Comparison of ENCODE assay signal across 9 cellular contexts in genomic region chr3:76044601-76045600, GRCh38.
DNase-seq lines count a peak whose midpoint lies in the region; ATAC-seq and TF ChIP-seq lines count a peak whose summit lies in the region.
"Had no signal": no experiment of that assay in that cellular context is flagged by ENCODE, and none has a peak within 500 bp of the region (broad histone marks: within the 10 kb centered on the region; RNA-seq: fewer than 3 reads in every experiment).

No MANE protein-coding gene starts in this region.

- H3K9me3 ChIP-seq in colonic mucosa (no peaks in the 10 kb centered on the region), osteoblast (ENCODE audit: low read depth, low read length) (no peaks in the 10 kb centered on the region)
- no peaks in the 10 kb centered on the region for H3K9me3 ChIP-seq in effector memory CD4-positive, alpha-beta T cell (ENCODE audit: control insufficient read depth, low read length)

- H3K9me3 Mint-ChIP-seq in activated CD4-positive, alpha-beta memory T cell treated with anti-CD3 and anti-CD28 coated beads for 36 hours = peaks cover 9% of the 10 kb centered on the region
- H3K9me3 Mint-ChIP-seq in activated CD4-positive, alpha-beta memory T cell treated with anti-CD3 and anti-CD28 coated beads, Interleukin-2, amount 10 ng/mL, durations not matched to agents 7 days and 5 days = peaks cover 5% of the 10 kb centered on the region

- H3K4me3 Mint-ChIP-seq in activated CD4-positive, alpha-beta memory T cell treated with anti-CD3 and anti-CD28 coated beads for 36 hours = no peak overlapping the region
- H3K4me3 Mint-ChIP-seq in activated CD4-positive, alpha-beta memory T cell treated with anti-CD3 and anti-CD28 coated beads, Interleukin-2, amount 10 ng/mL, durations not matched to agents 7 days and 5 days = no peak overlapping the region
- H3K4me3 Mint-ChIP-seq: activated naive CD8-positive, alpha-beta T cell had no signal

- TF ChIP-seq CTCF in LNCaP clone FGC (IDR thresholded peaks at IDR 0.05; ENCODE audit: control insufficient read depth, extremely low read depth, insufficient read depth) (peak; percentile 58), colonic mucosa (IDR thresholded peaks at IDR 0.05) (peak; percentile 52), osteoblast (IDR thresholded peaks at IDR 0.05; ENCODE audit: extremely low read depth, low read depth, low read length) (peak; percentile 49)

- ATAC-seq in HG02970 (IDR thresholded peaks at IDR 0.05; ENCODE audit: low FRiP score, unreplicated experiment) (no peak), HG03025 (IDR thresholded peaks at IDR 0.05; ENCODE audit: low FRiP score, unreplicated experiment) (no peak)

- no peak overlapping the region for H3K27ac Mint-ChIP-seq in activated CD4-positive, alpha-beta memory T cell treated with anti-CD3 and anti-CD28 coated beads for 36 hours
- H3K27ac Mint-ChIP-seq in activated CD4-positive, alpha-beta memory T cell treated with anti-CD3 and anti-CD28 coated beads, Interleukin-2, amount 10 ng/mL, durations not matched to agents 7 days and 5 days = no peak overlapping the region
- H3K27ac Mint-ChIP-seq: activated naive CD8-positive, alpha-beta T cell had no signal

- H3K4me2 ChIP-seq in osteoblast (ENCODE audit: insufficient read depth, low read length) = no peak overlapping the region

- no peaks in the 10 kb centered on the region for H4K20me1 ChIP-seq in osteoblast (ENCODE audit: insufficient read depth, low read length)

- H3K27me3 Mint-ChIP-seq in activated CD4-positive, alpha-beta memory T cell treated with anti-CD3 and anti-CD28 coated beads for 36 hours = no peaks in the 10 kb centered on the region
- H3K27me3 Mint-ChIP-seq in activated CD4-positive, alpha-beta memory T cell treated with anti-CD3 and anti-CD28 coated beads, Interleukin-2, amount 10 ng/mL, durations not matched to agents 7 days and 5 days = no peaks in the 10 kb centered on the region
- H3K27me3 Mint-ChIP-seq: activated naive CD8-positive, alpha-beta T cell had no signal

- no peaks in the 10 kb centered on the region for H3K36me3 Mint-ChIP-seq in activated CD4-positive, alpha-beta memory T cell treated with anti-CD3 and anti-CD28 coated beads for 36 hours
- no peaks in the 10 kb centered on the region for H3K36me3 Mint-ChIP-seq in activated CD4-positive, alpha-beta memory T cell treated with anti-CD3 and anti-CD28 coated beads, Interleukin-2, amount 10 ng/mL, durations not matched to agents 7 days and 5 days (ENCODE audit: low read depth)
- H3K36me3 Mint-ChIP-seq: activated naive CD8-positive, alpha-beta T cell had no signal

- H3K79me2 ChIP-seq in osteoblast (ENCODE audit: insufficient read depth, low read length) = no peaks in the 10 kb centered on the region

- no peak overlapping the region for H3K4me3 ChIP-seq in LNCaP clone FGC (ENCODE audit: low read depth, low read length)
- H3K4me3 ChIP-seq in colonic mucosa = no peak overlapping the region
- no peak overlapping the region for H3K4me3 ChIP-seq in osteoblast (ENCODE audit: insufficient read depth, low read length)
- H3K4me3 ChIP-seq in effector memory CD4-positive, alpha-beta T cell (ENCODE audit: insufficient read depth, low read depth, low read length, poor library complexity, severe bottlenecking) = no peak overlapping the region

- H3K9ac ChIP-seq in colonic mucosa (ENCODE audit: low read depth in 2 of 2, low read length in 2 of 2) = no peak overlapping the region

- no peaks in the 10 kb centered on the region for H3K4me1 Mint-ChIP-seq in activated CD4-positive, alpha-beta memory T cell treated with anti-CD3 and anti-CD28 coated beads for 36 hours (ENCODE audit: low read depth)
- no peaks in the 10 kb centered on the region for H3K4me1 Mint-ChIP-seq in activated CD4-positive, alpha-beta memory T cell treated with anti-CD3 and anti-CD28 coated beads, Interleukin-2, amount 10 ng/mL, durations not matched to agents 7 days and 5 days

- peak overlapping the region; percentile 63 for H2AFZ ChIP-seq in osteoblast (ENCODE audit: low read length)

- no peaks in the 10 kb centered on the region for H3K27me3 ChIP-seq in colonic mucosa
- H3K27me3 ChIP-seq in osteoblast (ENCODE audit: insufficient read depth, low read length) = no peaks in the 10 kb centered on the region
- H3K27me3 ChIP-seq in effector memory CD4-positive, alpha-beta T cell (replicated peaks; ENCODE audit: control insufficient read depth, insufficient read depth, low read length, poor library complexity, severe bottlenecking) = no peaks in the 10 kb centered on the region

- intact Hi-C loops in activated CD4-positive, alpha-beta memory T cell treated with anti-CD3 and anti-CD28 coated beads for 36 hours (cut with micrococcal nuclease) = loop anchor here (5.0 kb wide), 1 partner anchor 323 kb away; no protein-coding TSS in a partner anchor
- intact Hi-C loops in colonic mucosa (cut with DNase I) = no loop called here

- H3K36me3 ChIP-seq in colonic mucosa (no peaks in the 10 kb centered on the region), osteoblast (ENCODE audit: insufficient read depth, low read length) (no peaks in the 10 kb centered on the region)
- no peaks in the 10 kb centered on the region for H3K36me3 ChIP-seq in effector memory CD4-positive, alpha-beta T cell (ENCODE audit: control insufficient read depth, insufficient read depth, low read length)

- H3K27ac ChIP-seq in colonic mucosa = no peak overlapping the region
- H3K27ac ChIP-seq in osteoblast (ENCODE audit: low read depth, low read length) = no peak overlapping the region
- no peak overlapping the region for H3K27ac ChIP-seq in effector memory CD4-positive, alpha-beta T cell (ENCODE audit: insufficient read depth, low read length, poor library complexity, severe bottlenecking)

- POLR2A ChIA-PET in activated CD4-positive, alpha-beta memory T cell treated with anti-CD3 and anti-CD28 coated beads for 36 hours (lab: Charles Lee) = no interaction called here
- POLR2A ChIA-PET in activated CD4-positive, alpha-beta memory T cell treated with anti-CD3 and anti-CD28 coated beads, Interleukin-2, amount 10 ng/mL, durations not matched to agents 7 days and 5 days (lab: Charles Lee) = no interaction called here

- H3K4me1 ChIP-seq in colonic mucosa = no peaks in the 10 kb centered on the region
- no peaks in the 10 kb centered on the region for H3K4me1 ChIP-seq in osteoblast (ENCODE audit: insufficient read depth, low read length)
- H3K4me1 ChIP-seq in effector memory CD4-positive, alpha-beta T cell (ENCODE audit: control insufficient read depth, insufficient read depth, low read length, poor library complexity, severe bottlenecking) = no peaks in the 10 kb centered on the region

- DNase-seq in activated CD4-positive, alpha-beta memory T cell treated with anti-CD3 and anti-CD28 coated beads for 36 hours = peak; percentile 15
- DNase-seq in activated CD4-positive, alpha-beta memory T cell treated with anti-CD3 and anti-CD28 coated beads, Interleukin-2, amount 10 ng/mL, durations not matched to agents 7 days and 5 days = no peak
- DNase-seq in LNCaP clone FGC (ENCODE audit: low read depth) (no peak), colonic mucosa (peak; percentile 20), osteoblast (ENCODE audit: insufficient read length, low spot score, missing footprints) (no peak)
- DNase-seq in effector memory CD4-positive, alpha-beta T cell = no peak

- CTCF ChIA-PET in activated CD4-positive, alpha-beta memory T cell treated with anti-CD3 and anti-CD28 coated beads for 36 hours (lab: Charles Lee) = interaction anchor here (1.2 to 1.9 kb wide), 3 partner anchors 18 to 322 kb away, joined by 3 to 4 read pairs (median 3); no protein-coding TSS in a partner anchor
- CTCF ChIA-PET in activated CD4-positive, alpha-beta memory T cell treated with anti-CD3 and anti-CD28 coated beads, Interleukin-2, amount 10 ng/mL, durations not matched to agents 7 days and 5 days (lab: Charles Lee) = interaction anchor here (0.8 kb wide), 1 partner anchor 11 kb away, joined by 3 read pairs; no protein-coding TSS in a partner anchor

Comparison
In these comparisons a context has a peak if more than half of its experiments do, and no peak if none do; other contexts are left out.
1. DNase-seq: peak in activated CD4-positive, alpha-beta memory T cell treated with anti-CD3 and anti-CD28 coated beads for 36 hours (single experiment) and colonic mucosa (single experiment); none in activated CD4-positive, alpha-beta memory T cell treated with anti-CD3 and anti-CD28 coated beads, Interleukin-2, amount 10 ng/mL, durations not matched to agents 7 days and 5 days (single experiment), LNCaP clone FGC (single experiment), osteoblast (single experiment) and effector memory CD4-positive, alpha-beta T cell (0 of 3).
2. Peak in every context shown above with its lines, with median percentiles within 50 percentile points of each other: CTCF ChIP-seq.